In genomic region chr1:229558460-229559335, GRCh38 we compare ENCODE assay signal across 8 cellular contexts. TPM values are rescaled to one million over a fixed set of nuclear protein-coding genes. Genes with fewer than 3 reads are reported as not detected.
A peak's percentile ranks its signal among the peaks of the same experiment; 100 is the strongest.
DNase-seq lines count a peak whose midpoint lies in the region; ATAC-seq lines count a peak whose summit lies in the region.

Gene ABCB10 (minus strand): TSS chr1:229558707. CDS start chr1:229558652, 55 bp downstream.

- peak; percentile 70 for ATAC-seq in HG03460 (IDR thresholded peaks at IDR 0.05; ENCODE audit: unreplicated experiment)

- intact Hi-C loops in activated CD4-positive, alpha-beta T cell treated with anti-CD3 and anti-CD28 coated beads, Interleukin-2, amount 10 ng/mL, durations not matched to agents 24 days and 14 days (cut with micrococcal nuclease), result loop anchor here (1.0 to 5.0 kb wide), 8 partner anchors 16 to 1096 kb away; partner anchors contain the start of genes CCSAP, GALNT2, NUP133 and TAF5L

- peak; percentile 73 to 99 (median 96) for DNase-seq in C1 segment of cervical spinal cord (lab: John Stamatoyannopoulos, UW)
- DNase-seq in GM19240 (ENCODE audit: insufficient read length, low spot score), result peak; percentile 87
- peak; percentile 56 for DNase-seq in NCI-H524 treated with DMSO at 0.1 percent for 48 hours (lab: John Stamatoyannopoulos, UW)
- peak; percentile 96 for DNase-seq in activated CD4-positive, alpha-beta T cell treated with anti-CD3 and anti-CD28 coated beads, Interleukin-2, amount 10 ng/mL, durations not matched to agents 24 days and 14 days
- DNase-seq in cortex of kidney (lab: John Stamatoyannopoulos, UW), result peak; percentile 94
- peak; percentile 99 for DNase-seq in left kidney (ENCODE audit: low read depth, low spot score)
- peak; percentile 89 to 94 for DNase-seq in stimulated activated CD4-positive, alpha-beta T cell treated with anti-CD3 and anti-CD28 coated beads, Interleukin-2, amount 100 ng/mL, for 24 hours

- H3K27me3 Mint-ChIP-seq in activated CD4-positive, alpha-beta T cell treated with anti-CD3 and anti-CD28 coated beads, Interleukin-2, amount 10 ng/mL, durations not matched to agents 24 days and 14 days, result no peaks in the 10 kb centered on the region

- no peaks in the 10 kb centered on the region for H3K9me3 Mint-ChIP-seq in activated CD4-positive, alpha-beta T cell treated with anti-CD3 and anti-CD28 coated beads, Interleukin-2, amount 10 ng/mL, durations not matched to agents 24 days and 14 days

- peak within 1 kb of the TSS; percentile 90 for H3K4me3 Mint-ChIP-seq in activated CD4-positive, alpha-beta T cell treated with anti-CD3 and anti-CD28 coated beads, Interleukin-2, amount 10 ng/mL, durations not matched to agents 24 days and 14 days

- peak within 1 kb of the TSS; percentile 92 for H3K27ac Mint-ChIP-seq in activated CD4-positive, alpha-beta T cell treated with anti-CD3 and anti-CD28 coated beads, Interleukin-2, amount 10 ng/mL, durations not matched to agents 24 days and 14 days

- peaks cover 9% of the 10 kb centered on the region for H3K36me3 Mint-ChIP-seq in activated CD4-positive, alpha-beta T cell treated with anti-CD3 and anti-CD28 coated beads, Interleukin-2, amount 10 ng/mL, durations not matched to agents 24 days and 14 days (ENCODE audit: low read depth)

- H3K4me1 Mint-ChIP-seq in activated CD4-positive, alpha-beta T cell treated with anti-CD3 and anti-CD28 coated beads, Interleukin-2, amount 10 ng/mL, durations not matched to agents 24 days and 14 days, result peaks cover 24% of the 10 kb centered on the region

RNA-seq across cellular contexts. Expression of gene ABCB10, which starts in this region (rescaled TPM):
- 46.5 and 49.7 TPM in 2 replicates for total RNA-seq in activated CD4-positive, alpha-beta T cell treated with anti-CD3 and anti-CD28 coated beads, Interleukin-2, amount 10 ng/mL, durations not matched to agents 24 days and 14 days

Comparison
In these comparisons a context has a peak if more than half of its experiments do, and no peak if none do; other contexts are left out.
1. Peak in every context shown above with its lines: DNase-seq and ATAC-seq.